29 cellular contexts compared by ENCODE assay signal in the genomic region with DNA sequence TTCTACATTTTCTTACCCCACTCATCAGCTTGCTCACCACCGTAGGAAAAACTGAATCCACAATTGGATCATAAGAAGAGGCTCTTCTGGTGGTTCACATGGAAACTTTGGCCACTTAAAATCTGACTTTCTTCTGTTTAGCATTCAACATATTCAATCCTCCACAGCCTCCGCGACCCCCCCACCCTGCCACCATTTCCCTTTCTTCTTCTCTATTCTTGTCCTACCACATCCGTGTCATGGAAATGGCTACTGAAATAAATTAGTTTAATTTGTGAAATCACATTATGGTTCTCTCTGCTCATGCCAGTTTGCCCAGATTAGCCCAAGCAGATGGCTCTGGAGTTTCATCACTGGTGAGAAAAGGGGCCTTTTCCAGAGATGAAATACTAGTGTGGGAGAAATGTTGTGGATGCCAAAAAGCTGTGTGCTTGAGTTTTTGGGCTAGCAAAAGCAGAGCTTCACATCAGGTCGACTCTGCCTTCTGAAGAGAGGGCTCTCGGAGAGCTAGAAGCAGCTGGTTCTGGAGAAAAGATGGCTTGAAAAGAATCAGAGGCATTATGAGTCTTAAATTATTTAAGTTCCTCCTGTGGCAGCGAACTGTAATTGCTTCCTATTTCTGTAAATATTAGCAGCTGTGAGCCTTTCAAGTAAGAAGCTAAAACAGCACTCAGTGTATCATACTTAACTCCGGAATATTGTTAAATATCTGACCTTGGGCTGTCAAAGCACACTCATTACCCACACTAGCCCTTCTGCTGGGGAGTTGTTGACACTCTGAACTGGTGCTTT.
DNase-seq lines count a peak whose midpoint lies in the region; ATAC-seq lines count a peak whose summit lies in the region.
"Had no signal": no experiment of that assay in that cellular context is flagged by ENCODE, and none has a peak within 500 bp of the region (broad histone marks: within the 10 kb centered on the region; RNA-seq: fewer than 3 reads in every experiment).

No MANE protein-coding gene starts in this region.

- no peak overlapping the region for H3K4me3 Mint-ChIP-seq in activated CD4-positive, alpha-beta T cell treated with anti-CD3 and anti-CD28 coated beads, Interleukin-2, amount 10 ng/mL, durations not matched to agents 24 days and 14 days
- H3K4me3 Mint-ChIP-seq: activated naive CD8-positive, alpha-beta T cell; CD4-positive, alpha-beta T cell; H9; neural progenitor cell; T-helper 1 cell treated with Interleukin-12 subunit alpha and Interleukin-12 subunit beta and Interleukin-4 antibody, amounts not matched to agents 30 μg/mL and 1 μg/mL, for 36 hours had no signal

- DNase-seq in DMS 273 treated with DMSO at 0.1 percent for 48 hours (lab: John Stamatoyannopoulos, UW) (peak; percentile 63), NCI-H1694 treated with DMSO at 0.1 percent for 48 hours (lab: John Stamatoyannopoulos, UW) (peak; percentile 58), posterior cingulate gyrus (peak in 7 of 10 donors; percentile 13 to 78 (median 32)), HuH-7.5 (ENCODE audit: low spot score) (no peak)
- no peak for DNase-seq in activated CD4-positive, alpha-beta T cell treated with anti-CD3 and anti-CD28 coated beads, Interleukin-2, amount 10 ng/mL, durations not matched to agents 24 days and 14 days
- DNase-seq: activated CD4-positive, alpha-beta T cell treated with anti-CD3 and anti-CD28 coated beads, Interleukin-2, amount 50 U/mL, for 48 hours; aorta; CD4-positive, alpha-beta T cell; esophagus squamous epithelium; gastrocnemius medialis; H9; mesenchymal stem cell; NCI-H1417 treated with DMSO at 0.1 percent for 48 hours; NCI-H2107; NCI-H526 treated with DMSO at 0.1 percent for 48 hours; SK-N-SH; stimulated activated CD4-positive, alpha-beta T cell treated with anti-CD3 and anti-CD28 coated beads, Interleukin-12 subunit alpha, Interleukin-12 subunit beta, amount 100 ng/mL, for 4 hours; stimulated activated CD4-positive, alpha-beta T cell treated with anti-CD3 and anti-CD28 coated beads, Interleukin-4, amount 100 ng/mL, for 1 hour had no signal

- no peak overlapping the region for H3K27ac Mint-ChIP-seq in activated CD4-positive, alpha-beta T cell treated with anti-CD3 and anti-CD28 coated beads, Interleukin-2, amount 10 ng/mL, durations not matched to agents 24 days and 14 days
- H3K27ac Mint-ChIP-seq: activated naive CD8-positive, alpha-beta T cell; activated T-helper 2 cell treated with anti-CD3 and anti-CD28 coated beads, Interferon-gamma antibody, Interleukin-2, Interleukin-4, amounts not matched to agents 10 μg/mL and 5 μg/mL and 100 μg/mL, durations not matched to agents 14 hours and 24 hours and 36 hours; CD4-positive, alpha-beta T cell; H9; neural progenitor cell; T-helper 1 cell treated with Interleukin-12 subunit alpha and Interleukin-12 subunit beta and Interleukin-4 antibody, amounts not matched to agents 30 μg/mL and 1 μg/mL, for 36 hours had no signal

- ATAC-seq in HG02610 (IDR thresholded peaks at IDR 0.05; ENCODE audit: unreplicated experiment): no peak
- ATAC-seq: gastrocnemius medialis, K562, left lobe of liver, sciatic nerve had no signal

- no peaks in the 10 kb centered on the region for H3K27me3 Mint-ChIP-seq in activated CD4-positive, alpha-beta T cell treated with anti-CD3 and anti-CD28 coated beads, Interleukin-2, amount 10 ng/mL, durations not matched to agents 24 days and 14 days

- H3K9me3 Mint-ChIP-seq in activated CD4-positive, alpha-beta T cell treated with anti-CD3 and anti-CD28 coated beads, Interleukin-2, amount 10 ng/mL, durations not matched to agents 24 days and 14 days: no peaks in the 10 kb centered on the region
- H3K9me3 Mint-ChIP-seq: activated T-helper 2 cell treated with anti-CD3 and anti-CD28 coated beads, Interferon-gamma antibody, Interleukin-2, Interleukin-4, amounts not matched to agents 10 μg/mL and 5 μg/mL and 100 μg/mL, durations not matched to agents 14 hours and 24 hours and 36 hours; CD4-positive, alpha-beta T cell; H9; neural progenitor cell; T-helper 1 cell treated with Interleukin-12 subunit alpha and Interleukin-12 subunit beta and Interleukin-4 antibody, amounts not matched to agents 30 μg/mL and 1 μg/mL, for 36 hours had no signal

- H3K4me1 Mint-ChIP-seq in activated CD4-positive, alpha-beta T cell treated with anti-CD3 and anti-CD28 coated beads, Interleukin-2, amount 10 ng/mL, durations not matched to agents 24 days and 14 days: no peaks in the 10 kb centered on the region
- H3K4me1 Mint-ChIP-seq: H9, neural progenitor cell had no signal

- H3K36me3 Mint-ChIP-seq in activated CD4-positive, alpha-beta T cell treated with anti-CD3 and anti-CD28 coated beads, Interleukin-2, amount 10 ng/mL, durations not matched to agents 24 days and 14 days (ENCODE audit: low read depth): no peaks in the 10 kb centered on the region
- H3K36me3 Mint-ChIP-seq: activated naive CD8-positive, alpha-beta T cell; neural progenitor cell had no signal

- intact Hi-C loops in posterior cingulate gyrus (cut with DNase I): no loop called here
- intact Hi-C loops in activated CD4-positive, alpha-beta T cell treated with anti-CD3 and anti-CD28 coated beads, Interleukin-2, amount 10 ng/mL, durations not matched to agents 24 days and 14 days (cut with micrococcal nuclease): no loop called here

- H3K27ac ChIP-seq in cingulate gyrus (ENCODE audit: low read depth, low read length): peak overlapping the region; percentile 47
- H3K27ac ChIP-seq: cardiac muscle cell, esophagus squamous epithelium, gastrocnemius medialis, hepatocyte, neural progenitor cell had no signal

Comparison
In these comparisons a context has a peak if more than half of its experiments do, and no peak if none do; other contexts are left out.
1. DNase-seq: peak in DMS 273 treated with DMSO at 0.1 percent for 48 hours (single experiment), NCI-H1694 treated with DMSO at 0.1 percent for 48 hours (single experiment) and posterior cingulate gyrus (7 of 10); none in HuH-7.5 (single experiment) and activated CD4-positive, alpha-beta T cell treated with anti-CD3 and anti-CD28 coated beads, Interleukin-2, amount 10 ng/mL, durations not matched to agents 24 days and 14 days (single experiment).